In genomic region chr2:155381446-155381845, GRCh38 we compare ENCODE assay signal across 23 cellular contexts.
"Had no signal": no experiment of that assay in that cellular context is flagged by ENCODE, and none has a peak within 500 bp of the region (broad histone marks: within the 10 kb centered on the region; RNA-seq: fewer than 3 reads in every experiment).

No MANE protein-coding gene starts in this region.

- H3K27me3 ChIP-seq: MG63 had no signal

- H3K36me3 ChIP-seq: MG63 had no signal

- H3K9ac ChIP-seq: SK-N-SH had no signal

- FAIRE-seq: HepG2 had no signal

- H3K9me3 ChIP-seq: MG63, SK-N-SH had no signal

- DNase-seq: IMR-90; Karpas-422; KG1; MG63; NCI-H1092; NCI-H1105 treated with DMSO at 0.1 percent for 48 hours; NCI-H1417 treated with DMSO at 0.1 percent for 48 hours; NCI-H146; NCI-H187 treated with DMSO at 0.1 percent for 48 hours; NCI-H2029 treated with DMSO at 0.1 percent for 48 hours; NCI-H2171 treated with DMSO at 0.1 percent for 48 hours; NCI-H345; NCI-H524; NCI-H748 treated with DMSO at 0.1 percent for 48 hours; NK-92 treated with Interleukin-12 subunit alpha and Interleukin-12 subunit beta, amount 100 ng/mL, for 24 hours; PC-3; SHP77; SK-N-SH; SW 1271; T-helper 1 cell; T-helper 17 cell had no signal

- H3K4me3 ChIP-seq: MG63 had no signal

- ATAC-seq: HepG2, Panc1, PC-3, T-helper 17 cell had no signal
